Comparison of ENCODE assay signal across 10 cellular contexts in the genomic region with DNA sequence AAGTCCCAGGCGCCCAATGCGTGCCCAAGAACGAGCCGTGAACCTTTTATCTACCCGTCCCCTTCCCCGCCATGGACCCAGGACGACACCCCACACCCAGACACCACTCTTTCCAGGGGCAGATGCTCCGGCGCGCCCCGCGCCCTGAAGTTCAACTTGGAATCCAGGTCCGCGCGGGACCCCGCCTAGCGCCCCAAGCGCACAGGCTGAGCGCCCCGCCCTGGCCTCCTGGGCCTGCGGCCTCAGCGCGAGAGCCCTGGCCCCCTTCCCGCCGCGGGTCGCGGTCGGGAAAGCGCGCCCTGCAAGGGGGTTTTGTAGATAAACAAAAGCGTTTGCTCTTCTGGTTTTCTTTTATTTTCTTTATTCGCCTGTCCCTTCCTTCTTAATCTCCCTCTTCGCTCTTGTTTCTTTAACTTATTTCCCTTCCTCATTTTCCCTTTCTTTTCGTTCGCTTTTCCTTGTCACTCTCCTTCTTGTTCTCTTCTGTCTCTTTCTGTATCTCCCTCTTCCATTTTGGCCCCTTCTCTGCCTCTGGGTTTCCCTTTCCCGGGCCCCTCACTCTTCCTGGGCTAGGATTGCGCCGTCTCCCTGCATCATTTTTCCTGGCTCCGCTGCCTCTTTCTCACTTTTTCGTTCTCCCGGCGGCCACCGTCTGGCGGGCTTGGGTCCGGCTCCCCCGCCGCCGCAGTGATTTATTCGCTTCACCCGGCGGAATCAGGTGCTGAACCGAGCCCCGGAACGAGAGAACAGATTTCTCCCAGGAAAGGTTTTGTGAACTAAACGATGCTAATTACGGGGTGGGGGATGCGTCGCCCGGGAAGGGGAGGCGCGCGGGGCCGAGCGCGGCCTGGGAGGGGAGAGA. TPM values are rescaled to one million over a fixed set of nuclear protein-coding genes. Genes with fewer than 3 reads are reported as not detected.
DNase-seq lines count a peak whose midpoint lies in the region; ATAC-seq and TF ChIP-seq lines count a peak whose summit lies in the region.
"Had no signal": no experiment of that assay in that cellular context is flagged by ENCODE, and none has a peak within 500 bp of the region (broad histone marks: within the 10 kb centered on the region; RNA-seq: fewer than 3 reads in every experiment).

No MANE protein-coding gene starts in this region.

- peaks cover 70 to 79% of the 10 kb centered on the region in 2 donors for H3K27me3 Mint-ChIP-seq in CD4-positive, alpha-beta memory T cell
- H3K27me3 Mint-ChIP-seq in endothelial cell (ENCODE audit: unreplicated experiment) = peaks cover 28% of the 10 kb centered on the region

- WGBS in ovary, 3 donors = 2 to 3% (median 2%) methylated on average over 66 of the region's 66 CpGs

- H3K4me3 ChIP-seq in CD4-positive, alpha-beta memory T cell (ENCODE audit: low read length in 2 of 2) = no peak overlapping the region
- peak overlapping the region; percentile 31 for H3K4me3 ChIP-seq in MG63
- H3K4me3 ChIP-seq in ovary = peak overlapping the region; percentile 9
- H3K4me3 ChIP-seq: lung had no signal

- TF ChIP-seq CTCF in endothelial cell (IDR thresholded peaks at IDR 0.05; ENCODE audit: unreplicated experiment) = no peak
- TF ChIP-seq CTCF in ovary (IDR thresholded peaks at IDR 0.05) = no peak

- H3K36me3 Mint-ChIP-seq in CD4-positive, alpha-beta memory T cell = no peaks in the 10 kb centered on the region
- no peaks in the 10 kb centered on the region for H3K36me3 Mint-ChIP-seq in endothelial cell (ENCODE audit: low read depth, unreplicated experiment)

- DNase-seq in CD4-positive, alpha-beta memory T cell = no peak
- DNase-seq in MG63 (no peak), endothelial cell (ENCODE audit: low spot score) (no peak), ovary (no peak), NCI-H187 (lab: John Stamatoyannopoulos, UW) (no peak), NCI-H748 (lab: John Stamatoyannopoulos, UW; ENCODE audit: unreplicated experiment) (no peak), NCI-H2081 treated with DMSO at 0.1 percent for 48 hours (lab: John Stamatoyannopoulos, UW) (no peak)

- H3K27ac ChIP-seq in CD4-positive, alpha-beta memory T cell (ENCODE audit: low read depth, low read length) = no peak overlapping the region
- H3K27ac ChIP-seq in ovary = no peak overlapping the region

- peak overlapping the region; percentile 61 to 85 (median 76) for H3K4me3 Mint-ChIP-seq in CD4-positive, alpha-beta memory T cell
- peak overlapping the region; percentile 62 for H3K4me3 Mint-ChIP-seq in endothelial cell (ENCODE audit: unreplicated experiment)

- H3K27me3 ChIP-seq in CD4-positive, alpha-beta memory T cell (ENCODE audit: insufficient read depth, low read length) = peaks cover 51% of the 10 kb centered on the region
- H3K27me3 ChIP-seq in MG63 = peaks cover 18% of the 10 kb centered on the region
- H3K27me3 ChIP-seq in ovary = no peaks in the 10 kb centered on the region

- no peak overlapping the region for H3K27ac Mint-ChIP-seq in CD4-positive, alpha-beta memory T cell
- H3K27ac Mint-ChIP-seq in endothelial cell (ENCODE audit: unreplicated experiment) = peak overlapping the region; percentile 10

- intact Hi-C loops in CD4-positive, alpha-beta memory T cell (cut with micrococcal nuclease) = loop anchor here (5.0 kb wide), 1 partner anchor 168 kb away; no protein-coding TSS in a partner anchor
- intact Hi-C loops in ovary (cut with DNase I) = loop anchor here in 1 of 4 donors (2.0 kb wide), 1 partner anchor 87 kb away; no protein-coding TSS in a partner anchor

- ATAC-seq in HG03159 (IDR thresholded peaks at IDR 0.05; ENCODE audit: unreplicated experiment) = no peak

- no peaks in the 10 kb centered on the region for H3K9me3 ChIP-seq in CD4-positive, alpha-beta memory T cell (ENCODE audit: control insufficient read depth in 1 of 2, low read length in 2 of 2)
- no peaks in the 10 kb centered on the region for H3K9me3 ChIP-seq in MG63
- no peaks in the 10 kb centered on the region for H3K9me3 ChIP-seq in ovary

- TF ChIP-seq POLR2A in ovary (IDR thresholded peaks at IDR 0.05) = no peak

- H3K4me1 ChIP-seq in CD4-positive, alpha-beta memory T cell (ENCODE audit: insufficient read depth, low read length) = peaks cover 24% of the 10 kb centered on the region
- H3K4me1 ChIP-seq in ovary (ENCODE audit: insufficient read depth) = no peaks in the 10 kb centered on the region

- peaks cover 17 to 42% (median 30%) of the 10 kb centered on the region in 4 donors for H3K4me1 Mint-ChIP-seq in CD4-positive, alpha-beta memory T cell
- H3K4me1 Mint-ChIP-seq in endothelial cell (ENCODE audit: unreplicated experiment) = peaks cover 54% of the 10 kb centered on the region

- H3K36me3 ChIP-seq in CD4-positive, alpha-beta memory T cell (ENCODE audit: insufficient read depth, low read length) = no peaks in the 10 kb centered on the region
- H3K36me3 ChIP-seq in MG63 = no peaks in the 10 kb centered on the region
- no peaks in the 10 kb centered on the region for H3K36me3 ChIP-seq in ovary

- CTCF ChIA-PET in CD4-positive, alpha-beta memory T cell (lab: Charles Lee; ENCODE audit: partially characterized antibody) = no interaction called here

- no peak for TF ChIP-seq EP300 in ovary (IDR thresholded peaks at IDR 0.05)

- H3K9me3 Mint-ChIP-seq in CD4-positive, alpha-beta memory T cell = peaks cover 0 to 2% (median 0%) of the 10 kb centered on the region in 8 donors
- H3K9me3 Mint-ChIP-seq in endothelial cell (ENCODE audit: unreplicated experiment) = no peaks in the 10 kb centered on the region

- POLR2A ChIA-PET in CD4-positive, alpha-beta memory T cell (lab: Charles Lee; ENCODE audit: partially characterized antibody) = no interaction called here

RNA-seq across cellular contexts. Expression of gene PAX2, which starts 15.3 kb away (rescaled TPM):
- total RNA-seq in CD4-positive, alpha-beta memory T cell = not detected
- not detected for polyA plus RNA-seq in CD4-positive, alpha-beta memory T cell
- not detected in 2 replicates for total RNA-seq in MG63 (2014; rRNA removed; shearing (Covaris generic); ENCODE audit: low replicate concordance)
- 17.4 TPM for total RNA-seq in endothelial cell (ENCODE audit: unreplicated experiment)
- total RNA-seq in ovary = 10 to 100 TPM in 1 of 7 donors, 1 to 10 TPM in 3, under 1 TPM in 1, not detected in 2; 0.92 to 10.8 (median 2.7) TPM
- under 1 TPM in 1 of 2 donors, not detected in 1; 0.04 TPM for polyA plus RNA-seq in ovary
- total RNA-seq: dermis microvascular lymphatic vessel endothelial cell, lung had no signal
- polyA plus RNA-seq: lung had no signal

Comparison
In these comparisons a context has a peak if more than half of its experiments do, and no peak if none do; other contexts are left out.
1. H3K4me3 ChIP-seq: peak in MG63 (single experiment) and ovary (single experiment); none in CD4-positive, alpha-beta memory T cell (0 of 2).